ENCODE assay signal across 20 cellular contexts in genomic region chr7:68306692-68307107, GRCh38.
"Had no signal": no experiment of that assay in that cellular context is flagged by ENCODE, and none has a peak within 500 bp of the region (broad histone marks: within the 10 kb centered on the region; RNA-seq: fewer than 3 reads in every experiment).

No MANE protein-coding gene starts in this region.

- H3K27ac ChIP-seq: epithelial cell of prostate, esophagus squamous epithelium, heart left ventricle, neutrophil, right atrium auricular region, sigmoid colon, skin epidermis, stomach had no signal

- H3K27me3 ChIP-seq: neutrophil, right atrium auricular region, sigmoid colon, stomach had no signal

- DNase-seq: effector memory CD8-positive, alpha-beta T cell; esophagus squamous epithelium; foreskin fibroblast; heart left ventricle; hippocampal formation; mammary epithelial cell; naive thymus-derived CD4-positive, alpha-beta T cell; nephron progenitor cell; posterior cingulate gyrus; sigmoid colon; stimulated activated CD4-positive, alpha-beta T cell treated with anti-CD3 and anti-CD28 coated beads, Interleukin-12 subunit alpha, Interleukin-12 subunit beta, amount 100 ng/mL, for 4 hours; stimulated activated naive CD4-positive, alpha-beta T cell; stomach; substantia nigra; trophoblast cell had no signal

- H3K4me1 ChIP-seq: esophagus squamous epithelium, heart left ventricle, sigmoid colon, stomach had no signal

- ATAC-seq: effector memory CD8-positive, alpha-beta T cell; heart left ventricle; left lobe of liver; naive thymus-derived CD4-positive, alpha-beta T cell had no signal
